ENCODE assay signal across 17 cellular contexts in genomic region chr20:1473244-1473635, GRCh38. TPM values are rescaled to one million over a fixed set of nuclear protein-coding genes. Genes with fewer than 3 reads are reported as not detected.
DNase-seq lines count a peak whose midpoint lies in the region; ATAC-seq, FAIRE-seq and TF ChIP-seq lines count a peak whose summit lies in the region.
"Had no signal": no experiment of that assay in that cellular context is flagged by ENCODE, and none has a peak within 500 bp of the region (broad histone marks: within the 10 kb centered on the region; RNA-seq: fewer than 3 reads in every experiment).

No MANE protein-coding gene starts in this region.

- H3K9me3 ChIP-seq in IMR-90 (ENCODE audit: control insufficient read depth, insufficient read depth, low read length) (no peaks in the 10 kb centered on the region), H1 (ENCODE audit: insufficient read depth in 2 of 2, low read depth in 1 of 2, low read length in 1 of 2) (no peaks in the 10 kb centered on the region)
- H3K9me3 ChIP-seq: BLaER1, HAP-1, MG63, Peyer's patch had no signal

- H3K9ac ChIP-seq in IMR-90 (ENCODE audit: low read depth, low read length), result no peak overlapping the region
- H3K9ac ChIP-seq in H1 (replicated peaks in 1 of 4; ENCODE audit: extremely low read depth in 1 of 4, low read depth in 3 of 4, low read length in 3 of 4), result no peak overlapping the region
- H3K9ac ChIP-seq: BLaER1 had no signal

- peaks cover 50% of the 10 kb centered on the region for H3K4me1 Mint-ChIP-seq in Calu3 (ENCODE audit: low read depth, unreplicated experiment)
- H3K4me1 Mint-ChIP-seq in stimulated activated naive B cell treated with anti-CD40 and anti-IgM and Interleukin-4, amounts not matched to agents 10 μg/mL and 1 μg/mL and 100 μg/mL, for 72 hours, result peaks cover 22 to 29% of the 10 kb centered on the region in 2 donors
- peaks cover 0 to 1% of the 10 kb centered on the region in 2 donors for H3K4me1 Mint-ChIP-seq in effector memory CD8-positive, alpha-beta T cell (ENCODE audit: low read depth in 2 of 2)

- no peaks in the 10 kb centered on the region for H4K20me1 ChIP-seq in IMR-90 (ENCODE audit: insufficient read depth, low read length)
- no peaks in the 10 kb centered on the region for H4K20me1 ChIP-seq in H1 (replicated peaks in 1 of 2; ENCODE audit: control insufficient read depth in 1 of 2, insufficient read depth in 2 of 2, low read length in 2 of 2)
- H4K20me1 ChIP-seq: BLaER1 had no signal

- H3K4me3 Mint-ChIP-seq in Calu3 (ENCODE audit: low read depth, unreplicated experiment), result no peak overlapping the region
- H3K4me3 Mint-ChIP-seq in stimulated activated naive B cell treated with anti-CD40 and anti-IgM and Interleukin-4, amounts not matched to agents 10 μg/mL and 1 μg/mL and 100 μg/mL, for 72 hours, result no peak overlapping the region
- no peak overlapping the region for H3K4me3 Mint-ChIP-seq in effector memory CD8-positive, alpha-beta T cell

- H4K8ac ChIP-seq in IMR-90 (ENCODE audit: low read depth in 2 of 2, low read length in 2 of 2), result no peak overlapping the region
- H4K8ac ChIP-seq in H1 (ENCODE audit: extremely low read depth, insufficient read depth, low read length), result no peak overlapping the region

- dilution Hi-C loops in IMR-90 (cut with HindIII; ENCODE audit: low sequenced_read_pairs, unreplicated experiment), result no loop called here

- intact Hi-C loops in Calu3 (cut with micrococcal nuclease; ENCODE audit: unreplicated experiment), result no loop called here
- intact Hi-C loops in IMR-90 (cut with micrococcal nuclease), result loop anchor here (10.0 kb wide), 1 partner anchor 658 kb away; no protein-coding TSS in a partner anchor

- H3K27ac ChIP-seq in IMR-90 (ENCODE audit: insufficient read depth, low read length) (no peak overlapping the region), H1 (ENCODE audit: low read depth, low read length) (no peak overlapping the region)
- H3K27ac ChIP-seq: BLaER1 had no signal

- no peaks in the 10 kb centered on the region for H3K36me3 ChIP-seq in IMR-90 (ENCODE audit: control insufficient read depth, insufficient read depth, low read length)
- no peaks in the 10 kb centered on the region for H3K36me3 ChIP-seq in H1 (ENCODE audit: control insufficient read depth in 2 of 4, insufficient read depth in 4 of 4, low read length in 3 of 4)
- H3K36me3 ChIP-seq: BLaER1, HAP-1, MG63, Peyer's patch had no signal

- DNase-seq in Calu3 (no peak), IMR-90 (no peak), H1 (ENCODE audit: low read depth in 1 of 2, low spot score in 2 of 2) (no peak), dermis blood vessel endothelial cell (no peak), epidermal melanocyte (ENCODE audit: insufficient read length, low spot score) (no peak)
- DNase-seq in stimulated activated naive B cell treated with anti-CD40 and anti-IgM and Interleukin-4, amounts not matched to agents 10 μg/mL and 1 μg/mL and 100 μg/mL, for 72 hours, result no peak
- no peak for DNase-seq in effector memory CD8-positive, alpha-beta T cell
- DNase-seq: DMS153, MG63, NCI-H1092 treated with DMSO at 0.1 percent for 48 hours, NCI-H187, NCI-H446 treated with DMSO at 0.1 percent for 48 hours, NCI-H774, SHP77 treated with DMSO at 0.1 percent for 48 hours had no signal

- H2BK5ac ChIP-seq in IMR-90 (ENCODE audit: low read depth, low read length, poor library complexity, severe bottlenecking) (no peak overlapping the region), H1 (ENCODE audit: low read depth, low read length) (0 out of 2 replicates have a peak overlapping the region, but pooled peaks have one; percentile 3)

- H2AK5ac ChIP-seq in IMR-90 (ENCODE audit: low read depth, low read length) (peak overlapping the region; percentile 33; the same call in 1 of the 2 replicates), H1 (ENCODE audit: low read depth, low read length) (no peak overlapping the region)

- H3K36me3 Mint-ChIP-seq in Calu3 (ENCODE audit: insufficient read depth, unreplicated experiment), result peaks cover 15% of the 10 kb centered on the region
- H3K36me3 Mint-ChIP-seq in stimulated activated naive B cell treated with anti-CD40 and anti-IgM and Interleukin-4, amounts not matched to agents 10 μg/mL and 1 μg/mL and 100 μg/mL, for 72 hours, result no peaks in the 10 kb centered on the region
- H3K36me3 Mint-ChIP-seq in effector memory CD8-positive, alpha-beta T cell (ENCODE audit: insufficient read depth), result peaks cover 3% of the 10 kb centered on the region

- WGBS in IMR-90 (ENCODE audit: extremely low coverage in 2 of 2, insufficient read length in 1 of 2), 2 experiments, result 60% methylated on average over 1 of the region's 7 CpGs; no CpG with 5 or more reads in 1 of the 2 experiments
- WGBS in H1 (ENCODE audit: extremely low coverage in 1 of 2, insufficient coverage in 1 of 2, insufficient read length in 1 of 2, insufficient replicate concordance in 2 of 2, low coverage in 1 of 2, low lambda C conversion rate in 2 of 2, missing lambda C conversion rate in 1 of 2), 2 experiments, result 81% methylated on average over 7 of the region's 7 CpGs; no CpG with 5 or more reads in 1 of the 2 experiments

- TF ChIP-seq POLR2A in IMR-90 (IDR thresholded peaks at IDR 0.05; ENCODE audit: low read depth, low read length), result no peak
- TF ChIP-seq POLR2A in H1 (IDR thresholded peaks at IDR 0.05; ENCODE audit: control extremely low read depth in 1 of 2, low read depth in 2 of 2, low read length in 2 of 2), result no peak

- BruUV-seq in Calu3 (replicated peaks; lab: Mats Ljungman, UMichigan), result no TSS peak
- BruUV-seq in IMR-90 (replicated peaks; lab: Mats Ljungman, UMichigan), result no TSS peak

- H3K79me1 ChIP-seq in IMR-90 (ENCODE audit: low read depth in 1 of 2, low read length in 2 of 2) (peaks cover 0 to 4% of the 10 kb centered on the region in 2 experiments; a peak in 1 of 4 replicates), H1 (ENCODE audit: low read depth, low read length) (no peaks in the 10 kb centered on the region)

- H3K4me1 ChIP-seq in IMR-90 (ENCODE audit: control insufficient read depth, insufficient read depth, low read length) (peaks cover 10% of the 10 kb centered on the region), H1 (replicated peaks in 1 of 4; ENCODE audit: control insufficient read depth in 3 of 4, insufficient read depth in 4 of 4, low read length in 3 of 4) (0 out of 7 replicates have a peak, but pooled peaks cover 0 to 4% (median 0%) of the 10 kb centered on the region in 4 experiments)

- H3K14ac ChIP-seq in IMR-90 (replicated peaks; ENCODE audit: low read depth, low read length) (no peak overlapping the region), H1 (ENCODE audit: insufficient read length) (no peak overlapping the region)

- peak overlapping the region; percentile 60 for H3K27ac Mint-ChIP-seq in Calu3 (ENCODE audit: unreplicated experiment)
- peak overlapping the region; percentile 83 for H3K27ac Mint-ChIP-seq in stimulated activated naive B cell treated with anti-CD40 and anti-IgM and Interleukin-4, amounts not matched to agents 10 μg/mL and 1 μg/mL and 100 μg/mL, for 72 hours
- no peak overlapping the region for H3K27ac Mint-ChIP-seq in effector memory CD8-positive, alpha-beta T cell

- POLR2A ChIA-PET in IMR-90 (lab: Charles Lee; ENCODE audit: unreplicated experiment), result no interaction called here
- POLR2A ChIA-PET in H1 (lab: Charles Lee; ENCODE audit: partially characterized antibody), result no interaction called here

- CTCF ChIA-PET in Calu3 (lab: Charles Lee) (interaction anchor here (1.1 to 3.7 kb wide), 2 partner anchors 27 to 30 kb away, joined by 4 to 24 read pairs; no protein-coding TSS in a partner anchor), IMR-90 (lab: Yijun Ruan, JAX) (interaction anchor here (1.4 kb wide), 1 partner anchor 31 kb away, joined by 3 read pairs; no protein-coding TSS in a partner anchor), H1 (lab: Charles Lee; ENCODE audit: partially characterized antibody) (interaction anchor here (0.9 to 5.1 kb wide), 8 partner anchors 14 to 161 kb away, joined by 3 to 42 read pairs (median 4); no protein-coding TSS in a partner anchor)

- no peak overlapping the region for H3K56ac ChIP-seq in IMR-90 (ENCODE audit: extremely low read depth, insufficient read depth, low read length)
- H3K56ac ChIP-seq in H1 (replicated peaks; ENCODE audit: insufficient read length, low read depth, low read length), result no peak overlapping the region

- no peak overlapping the region for H4K91ac ChIP-seq in IMR-90 (ENCODE audit: insufficient read depth, low read depth, low read length)
- peak overlapping the region; percentile 25 for H4K91ac ChIP-seq in H1 (replicated peaks; ENCODE audit: insufficient read length, low read length)

- H2AK9ac ChIP-seq in IMR-90 (replicated peaks; ENCODE audit: low read depth, low read length, poor library complexity), result no peak overlapping the region

- H3K23ac ChIP-seq in IMR-90 (ENCODE audit: low read depth, low read length) (no peak overlapping the region), H1 (ENCODE audit: insufficient read length) (no peak overlapping the region)

- H2BK20ac ChIP-seq in IMR-90 (ENCODE audit: low read depth, low read length) (no peak overlapping the region), H1 (ENCODE audit: low read length) (no peak overlapping the region)

- H2BK120ac ChIP-seq in IMR-90 (ENCODE audit: low read depth, low read length) (no peak overlapping the region), H1 (replicated peaks; ENCODE audit: low read depth, low read length) (no peak overlapping the region)

- H3K18ac ChIP-seq in IMR-90 (ENCODE audit: low read depth, low read length), result no peak overlapping the region
- no peak overlapping the region for H3K18ac ChIP-seq in H1 (ENCODE audit: extremely low read depth, low read length)

- no peaks in the 10 kb centered on the region for H3K9me3 Mint-ChIP-seq in Calu3 (ENCODE audit: low read depth, unreplicated experiment)
- peaks cover under 1 to 3% of the 10 kb centered on the region in 2 donors for H3K9me3 Mint-ChIP-seq in stimulated activated naive B cell treated with anti-CD40 and anti-IgM and Interleukin-4, amounts not matched to agents 10 μg/mL and 1 μg/mL and 100 μg/mL, for 72 hours
- no peaks in the 10 kb centered on the region for H3K9me3 Mint-ChIP-seq in effector memory CD8-positive, alpha-beta T cell

- in situ Hi-C loops in IMR-90 (cut with MboI; ENCODE audit: low sequenced_read_pairs), result no loop called here

- H2BK15ac ChIP-seq in IMR-90 (ENCODE audit: low read depth, low read length) (no peak overlapping the region), H1 (ENCODE audit: low read length) (no peak overlapping the region)

- peak overlapping the region; percentile 20; the same call in 1 of the 2 replicates for H2BK12ac ChIP-seq in H1 (ENCODE audit: low read depth, low read length)

- H3K4me2 ChIP-seq in IMR-90 (ENCODE audit: low read depth, low read length), result no peak overlapping the region
- H3K4me2 ChIP-seq in H1 (ENCODE audit: insufficient read depth in 1 of 2, low read depth in 2 of 2, low read length in 2 of 2), result no peak overlapping the region
- H3K4me2 ChIP-seq: BLaER1 had no signal

- H3K4me3 ChIP-seq in IMR-90 (ENCODE audit: insufficient read depth, low read depth, low read length) (no peak overlapping the region), H1 (ENCODE audit: extremely low read depth in 1 of 4, insufficient read depth in 2 of 4, low read depth in 3 of 4, low read length in 4 of 4) (no peak overlapping the region)
- H3K4me3 ChIP-seq: BLaER1, HAP-1, MG63, Peyer's patch had no signal

- TF ChIP-seq RAD21 in IMR-90 (IDR thresholded peaks at IDR 0.05; ENCODE audit: low read length) (no peak), H1 (IDR thresholded peaks at IDR 0.05 in 1 of 2, conservative IDR thresholded peaks at IDR 0.05 in 1 of 2; ENCODE audit: low read depth in 2 of 2, low read length in 2 of 2) (no peak)

- TF ChIP-seq EP300 in H1 (IDR thresholded peaks at IDR 0.05; ENCODE audit: borderline replicate concordance in 1 of 2, low read depth in 2 of 2, low read length in 2 of 2), result no peak

- H2AFZ ChIP-seq in IMR-90 (replicated peaks; ENCODE audit: low read length, poor library complexity) (no peak overlapping the region), H1 (ENCODE audit: low read length) (no peak overlapping the region)

- H3K27me3 Mint-ChIP-seq in Calu3 (ENCODE audit: unreplicated experiment), result no peaks in the 10 kb centered on the region
- peaks cover 0 to 7% of the 10 kb centered on the region in 2 donors for H3K27me3 Mint-ChIP-seq in stimulated activated naive B cell treated with anti-CD40 and anti-IgM and Interleukin-4, amounts not matched to agents 10 μg/mL and 1 μg/mL and 100 μg/mL, for 72 hours
- peaks cover 26 to 77% of the 10 kb centered on the region in 2 donors for H3K27me3 Mint-ChIP-seq in effector memory CD8-positive, alpha-beta T cell

- no peaks in the 10 kb centered on the region; the same call in 1 of the 2 replicates for H3K27me3 ChIP-seq in IMR-90 (ENCODE audit: control insufficient read depth, insufficient read depth, low read length)
- H3K27me3 ChIP-seq in H1 (replicated peaks in 1 of 4; ENCODE audit: control insufficient read depth in 3 of 4, extremely low read depth in 1 of 4, insufficient read depth in 3 of 4, low read length in 3 of 4), result no peaks in the 10 kb centered on the region
- H3K27me3 ChIP-seq: BLaER1, MG63, Peyer's patch had no signal

- H4K5ac ChIP-seq in IMR-90 (ENCODE audit: low read depth, low read length) (no peak overlapping the region), H1 (ENCODE audit: insufficient read length, low read depth, low read length) (no peak overlapping the region)

- H3K23me2 ChIP-seq in H1 (ENCODE audit: low read depth, low read length), result no peaks in the 10 kb centered on the region

- H3K4ac ChIP-seq in IMR-90 (ENCODE audit: low read depth, low read length) (no peak overlapping the region), H1 (replicated peaks; ENCODE audit: insufficient read length, low read depth, low read length) (no peak overlapping the region)

- H3K79me2 ChIP-seq in H1 (ENCODE audit: control insufficient read depth in 1 of 2, insufficient read depth in 2 of 2, low read length in 2 of 2), result no peaks in the 10 kb centered on the region

- peaks cover 7% of the 10 kb centered on the region for H3K9me1 ChIP-seq in IMR-90 (ENCODE audit: insufficient read depth, low read length)

- FAIRE-seq in H1 (lab: Jason Lieb, UNC), result no peak

- ATAC-seq in IMR-90 (ENCODE audit: low read depth), result no peak
- ATAC-seq in stimulated activated naive B cell treated with anti-CD40 and anti-IgM and Interleukin-4, amounts not matched to agents 10 μg/mL and 1 μg/mL and 100 μg/mL, for 72 hours (replicated peaks), result no peak
- no peak for ATAC-seq in effector memory CD8-positive, alpha-beta T cell (replicated peaks)

- TF ChIP-seq CTCF in Calu3 (IDR thresholded peaks at IDR 0.05; ENCODE audit: unreplicated experiment) (no peak), IMR-90 (conservative IDR thresholded peaks at IDR 0.05; ENCODE audit: low read depth, low read length) (no peak), H1 (IDR thresholded peaks at IDR 0.05; ENCODE audit: control extremely low read depth in 1 of 3, insufficient read depth in 1 of 3, low read depth in 1 of 3, low read length in 3 of 3) (no peak)

RNA-seq across cellular contexts. Expression of gene NSFL1C, which starts 6.6 kb away (rescaled TPM):
- 81.0 and 86.3 TPM in 2 replicates for total RNA-seq in Calu3 (2022)
- total RNA-seq in IMR-90 (2012; rRNA removed), result 40.3 and 41.1 TPM in 2 replicates
- polyA plus RNA-seq in IMR-90 (2012; rRNA removed), result 28.6 and 33.0 TPM in 2 replicates
- polyA plus RNA-seq in IMR-90 (2012; cell fraction: cytosol; rRNA removed), result 14.9 and 23.7 TPM in 2 replicates
- polyA plus RNA-seq in IMR-90 (2012; cell fraction: nucleus; rRNA removed; ENCODE audit: low replicate concordance), result 26.2 and 57.4 TPM in 2 replicates
- 87.4 and 98.0 TPM in 2 replicates for total RNA-seq in H1 (2021; fragmentation: NEBNext Ultra II Directional; extraction: Animal tissue kit (Norgen Biotek cat#: 25700))
- polyA plus RNA-seq in H1 (2011; rRNA removed), result 21.6 and 21.8 TPM in 2 replicates
- 28.1 TPM for polyA plus RNA-seq in H1 (2011; cell fraction: cytosol; rRNA removed)
- polyA plus RNA-seq in H1 (2011; cell fraction: nucleus; rRNA removed), result 35.8 TPM
- 74.4 to 88.7 TPM (median 80.8 TPM) in 4 replicates for polyA plus RNA-seq in H1 (2012, experiment 1 of 2)
- polyA plus RNA-seq in H1 (2012, experiment 2 of 2), result 54.0 TPM
- 57.0 TPM for polyA plus RNA-seq in H1 (2013, experiment 1 of 2)
- polyA plus RNA-seq in H1 (2013, experiment 2 of 2), result 53.8 TPM
- polyA minus RNA-seq in H1 (2011; rRNA and poly(A)+ RNA removed), result 16.2 and 17.2 TPM in 2 replicates
- 9.6 TPM for polyA minus RNA-seq in H1 (2011; cell fraction: cytosol; rRNA and poly(A)+ RNA removed)
- polyA minus RNA-seq in H1 (2011; cell fraction: nucleus; rRNA and poly(A)+ RNA removed), result 47.7 TPM
- total RNA-seq in dermis blood vessel endothelial cell, result 28.8 and 39.6 TPM in 2 replicates

RNA-seq across cellular contexts. Expression of gene SIRPB2, which starts 18.0 kb away (rescaled TPM):
- total RNA-seq in Calu3 (2022), result 0.57 and 1.1 TPM in 2 replicates
- total RNA-seq in IMR-90 (2012; rRNA removed), result not detected in 2 replicates
- not detected in 2 replicates for polyA plus RNA-seq in IMR-90 (2012; rRNA removed)
- not detected in 2 replicates for polyA plus RNA-seq in IMR-90 (2012; cell fraction: cytosol; rRNA removed)
- not detected in 2 replicates for polyA plus RNA-seq in IMR-90 (2012; cell fraction: nucleus; rRNA removed; ENCODE audit: low replicate concordance)
- 0.28 TPM in 1 of 2 replicates, not detected in the other for total RNA-seq in H1 (2021; fragmentation: NEBNext Ultra II Directional; extraction: Animal tissue kit (Norgen Biotek cat#: 25700))
- polyA plus RNA-seq in H1 (2011; rRNA removed), result not detected in 2 replicates
- polyA plus RNA-seq in H1 (2011; cell fraction: cytosol; rRNA removed), result 0.03 TPM
- not detected for polyA plus RNA-seq in H1 (2011; cell fraction: nucleus; rRNA removed)
- not detected in 4 replicates for polyA plus RNA-seq in H1 (2012, experiment 1 of 2)
- not detected for polyA plus RNA-seq in H1 (2012, experiment 2 of 2)
- polyA plus RNA-seq in H1 (2013, experiment 1 of 2), result not detected
- not detected for polyA plus RNA-seq in H1 (2013, experiment 2 of 2)
- polyA minus RNA-seq in H1 (2011; rRNA and poly(A)+ RNA removed), result 0.73 TPM in 1 of 2 replicates, not detected in the other
- polyA minus RNA-seq in H1 (2011; cell fraction: cytosol; rRNA and poly(A)+ RNA removed), result not detected
- not detected for polyA minus RNA-seq in H1 (2011; cell fraction: nucleus; rRNA and poly(A)+ RNA removed)
- 0.51 and 1.3 TPM in 2 replicates for total RNA-seq in dermis blood vessel endothelial cell

Comparison
In these comparisons a context has a peak if more than half of its experiments do, and no peak if none do; other contexts are left out.
1. H3K27ac Mint-ChIP-seq: peak in Calu3 (single experiment) and stimulated activated naive B cell treated with anti-CD40 and anti-IgM and Interleukin-4, amounts not matched to agents 10 μg/mL and 1 μg/mL and 100 μg/mL, for 72 hours (single experiment); none in effector memory CD8-positive, alpha-beta T cell (0 of 2).